Comparison of ENCODE assay signal across 19 cellular contexts in genomic region chr16:75273054-75273925, GRCh38. TPM values are rescaled to one million over a fixed set of nuclear protein-coding genes. Genes with fewer than 3 reads are reported as not detected.
DNase-seq lines count a peak whose midpoint lies in the region; ATAC-seq and TF ChIP-seq lines count a peak whose summit lies in the region.
"Had no signal": no experiment of that assay in that cellular context is flagged by ENCODE, and none has a peak within 500 bp of the region (broad histone marks: within the 10 kb centered on the region; RNA-seq: fewer than 3 reads in every experiment).

No MANE protein-coding gene starts in this region.

- H3K27ac Mint-ChIP-seq in T-helper 17 cell, result no peak overlapping the region
- H3K27ac Mint-ChIP-seq: activated T-helper 17 cell treated with anti-CD3 and anti-CD28 coated beads, Interleukin-2, amount 50 U/mL, for 72 hours; T-helper 1 cell treated with Interleukin-12 subunit alpha and Interleukin-12 subunit beta and Interleukin-4 antibody, amounts not matched to agents 30 μg/mL and 1 μg/mL, for 36 hours had no signal

- no peaks in the 10 kb centered on the region for H3K36me3 Mint-ChIP-seq in T-helper 17 cell (ENCODE audit: low read depth)

- TF ChIP-seq CTCF in RWPE1 (conservative IDR thresholded peaks at IDR 0.05; ENCODE audit: low read depth) (no peak), epithelial cell of esophagus (IDR thresholded peaks at IDR 0.05; ENCODE audit: insufficient read depth, low read depth, low read length, missing control alignments) (no peak)

- H3K4me1 Mint-ChIP-seq in T-helper 17 cell, result peaks cover 6% of the 10 kb centered on the region

- no peaks in the 10 kb centered on the region for H3K36me3 ChIP-seq in mesodermal cell (ENCODE audit: control insufficient read depth, insufficient read depth, low read length)
- H3K36me3 ChIP-seq: right lobe of liver had no signal

- peaks cover 20% of the 10 kb centered on the region for H3K4me1 ChIP-seq in mesodermal cell (ENCODE audit: control insufficient read depth, insufficient read depth, low read length, poor library complexity, severe bottlenecking)
- H3K4me1 ChIP-seq: right lobe of liver had no signal

- no peak for ATAC-seq in T-helper 17 cell
- ATAC-seq in HG02973 (IDR thresholded peaks at IDR 0.05; ENCODE audit: unreplicated experiment), result no peak
- ATAC-seq in HG02840 (IDR thresholded peaks at IDR 0.05; ENCODE audit: low FRiP score, unreplicated experiment), result no peak
- ATAC-seq: activated T-helper 17 cell treated with anti-CD3 and anti-CD28 coated beads, Interleukin-2, amount 50 U/mL, for 72 hours had no signal

- H3K4me3 ChIP-seq in epithelial cell of esophagus (ENCODE audit: low read length) (no peak overlapping the region), mesodermal cell (ENCODE audit: extremely low read depth, insufficient read depth, low read length, poor library complexity, severe bottlenecking) (no peak overlapping the region)
- H3K4me3 ChIP-seq: PC-9, right lobe of liver had no signal

- H3K9me3 ChIP-seq in mesodermal cell (ENCODE audit: control insufficient read depth, low read length) (no peaks in the 10 kb centered on the region), T-helper 17 cell (ENCODE audit: control insufficient read depth, low read length, poor library complexity, severe bottlenecking) (no peaks in the 10 kb centered on the region)
- H3K9me3 ChIP-seq: right lobe of liver had no signal

- DNase-seq in ELR (ENCODE audit: low read depth), result peak; percentile 85
- DNase-seq in RWPE1 (ENCODE audit: low spot score), result no peak
- DNase-seq in epithelial cell of esophagus (ENCODE audit: low read depth), result peak; percentile 67
- DNase-seq in ureter (ENCODE audit: low spot score), result no peak
- DNase-seq in T-helper 17 cell, result no peak
- DNase-seq: activated CD4-positive, CD25-positive, alpha-beta regulatory T cell; amniotic stem cell; NCI-H2029 treated with DMSO at 0.1 percent for 48 hours; NCI-H69; right lobe of liver; stimulated activated CD4-positive, alpha-beta T cell treated with anti-CD3 and anti-CD28 coated beads, Interleukin-2, amount 100 ng/mL, for 24 hours had no signal

- WGBS in mesodermal cell (ENCODE audit: insufficient coverage in 2 of 2), 2 experiments, result 84 to 92% methylated on average over 15 to 21 of the region's 23 CpGs

- CTCF ChIA-PET in RWPE1 (lab: Yijun Ruan, JAX), result interaction anchor here (0.6 to 0.7 kb wide), 2 partner anchors 18 to 19 kb away, joined by 3 to 5 read pairs; no protein-coding TSS in a partner anchor

- H3K27ac ChIP-seq in RWPE1 (peak overlapping the region; percentile 58), mesodermal cell (ENCODE audit: low read depth, low read length, severe bottlenecking) (peak overlapping the region; percentile 62)
- H3K27ac ChIP-seq: PC-9, right lobe of liver had no signal

- H3K4me3 Mint-ChIP-seq in T-helper 17 cell, result no peak overlapping the region
- H3K4me3 Mint-ChIP-seq: activated T-helper 17 cell treated with anti-CD3 and anti-CD28 coated beads, Interleukin-2, amount 50 U/mL, for 72 hours; neural crest cell; T-helper 1 cell treated with Interleukin-12 subunit alpha and Interleukin-12 subunit beta and Interleukin-4 antibody, amounts not matched to agents 30 μg/mL and 1 μg/mL, for 36 hours had no signal

- peaks cover 22% of the 10 kb centered on the region for H3K27me3 Mint-ChIP-seq in T-helper 17 cell

- POLR2A ChIA-PET in RWPE1 (lab: Yijun Ruan, JAX; ENCODE audit: low non-redundant PET), result no interaction called here

RNA-seq across cellular contexts. Expression of gene BCAR1, which starts 21.9 kb away (rescaled TPM):
- polyA plus RNA-seq in mesodermal cell (2013, experiment 1 of 2), result 122 TPM
- 83.0 TPM for polyA plus RNA-seq in mesodermal cell (2013, experiment 2 of 2)
- total RNA-seq in ureter (81.8 TPM), T-helper 17 cell (under 1 TPM in 1 of 2 donors, not detected in 1; 0.50 TPM)

RNA-seq across cellular contexts. Expression of gene CTRB1, which starts 54.5 kb away (rescaled TPM):
- polyA plus RNA-seq in mesodermal cell (2013, experiment 1 of 2), result not detected
- not detected for polyA plus RNA-seq in mesodermal cell (2013, experiment 2 of 2)
- total RNA-seq in ureter (not detected), T-helper 17 cell (not detected)
- total RNA-seq: activated CD8-positive, alpha-beta memory T cell treated with anti-CD3 and anti-CD28 coated beads for 36 hours; activated T-helper 17 cell treated with anti-CD3 and anti-CD28 coated beads, Interleukin-2, amount 50 U/mL, for 72 hours; neural crest cell; PC-9; right lobe of liver had no signal

Comparison
In these comparisons a context has a peak if more than half of its experiments do, and no peak if none do; other contexts are left out.
1. DNase-seq: peak in ELR (single experiment) and epithelial cell of esophagus (single experiment); none in RWPE1 (single experiment), ureter (single experiment) and T-helper 17 cell (0 of 3).
2. RNA of gene BCAR1, which starts 21.9 kb away (total RNA-seq): 81.8 TPM in ureter (single experiment); 0.50 TPM in T-helper 17 cell; every median in the first group is over 10 times any median in the second.